Comparison of ENCODE assay signal across 16 cellular contexts in genomic region chr20:57003012-57003411, GRCh38.
DNase-seq lines count a peak whose midpoint lies in the region; ATAC-seq and TF ChIP-seq lines count a peak whose summit lies in the region.
"Had no signal": no experiment of that assay in that cellular context is flagged by ENCODE, and none has a peak within 500 bp of the region (broad histone marks: within the 10 kb centered on the region; RNA-seq: fewer than 3 reads in every experiment).

No MANE protein-coding gene starts in this region.

- H3K4me2 ChIP-seq in KMS-11 (peak overlapping the region; percentile 49), trophoblast cell (ENCODE audit: low read length) (no peak overlapping the region)

- no peak for TF ChIP-seq CTCF in KMS-11 (conservative IDR thresholded peaks at IDR 0.05; ENCODE audit: low read depth, low read length)

- H3K9ac ChIP-seq in KMS-11, result peak overlapping the region; percentile 58; the same call in 1 of the 2 replicates
- H3K9ac ChIP-seq in trophoblast cell (ENCODE audit: low read length), result no peak overlapping the region

- peak overlapping the region; percentile 30 for H3K4ac ChIP-seq in trophoblast cell (ENCODE audit: low read depth, low read length)

- no peak overlapping the region for H4K12ac ChIP-seq in trophoblast cell (ENCODE audit: low read depth, low read length)

- ATAC-seq in SK-N-SH treated with all-trans-retinoic acid at 6 μM for 48 hours, result no peak

- H3K4me1 ChIP-seq in KMS-11 (ENCODE audit: low read depth, poor library complexity, severe bottlenecking), result peaks cover 57% of the 10 kb centered on the region
- peaks cover 23 to 36% of the 10 kb centered on the region in 2 experiments for H3K4me1 ChIP-seq in trophoblast cell (ENCODE audit: control insufficient read depth in 1 of 2, insufficient read depth in 2 of 2, low read length in 2 of 2)

- peak overlapping the region; percentile 91 for H4K91ac ChIP-seq in trophoblast cell (ENCODE audit: low read depth, low read length)

- no CpG with 5 or more reads among the region's 7 CpGs for WGBS in trophoblast cell (ENCODE audit: extremely low coverage, insufficient coverage, insufficient read length)

- H3K79me1 ChIP-seq in trophoblast cell (ENCODE audit: low read length), result peaks cover 30% of the 10 kb centered on the region

- H2BK120ac ChIP-seq in trophoblast cell (ENCODE audit: insufficient read depth, low read length, poor library complexity), result peak overlapping the region; percentile 67

- H3K27me3 ChIP-seq in KMS-11 (ENCODE audit: insufficient read depth, low read depth) (no peaks in the 10 kb centered on the region), trophoblast cell (ENCODE audit: insufficient read depth, low read length) (no peaks in the 10 kb centered on the region)
- H3K27me3 ChIP-seq: MG63, SJSA1 had no signal

- H4K20me1 ChIP-seq in KMS-11 (ENCODE audit: insufficient read depth), result no peaks in the 10 kb centered on the region

- H3K36me3 ChIP-seq in KMS-11 (ENCODE audit: insufficient read depth), result no peaks in the 10 kb centered on the region
- no peaks in the 10 kb centered on the region for H3K36me3 ChIP-seq in trophoblast cell (ENCODE audit: control insufficient read depth in 1 of 2, insufficient read depth in 2 of 2, low read length in 2 of 2)
- H3K36me3 ChIP-seq: MG63, SJSA1 had no signal

- peak overlapping the region; percentile 96 for H2AK5ac ChIP-seq in trophoblast cell (ENCODE audit: low read length)

- peak overlapping the region; percentile 38 for H4K8ac ChIP-seq in trophoblast cell (ENCODE audit: low read depth, low read length)

- H3K79me2 ChIP-seq in KMS-11 (ENCODE audit: insufficient read depth, low read depth) (no peaks in the 10 kb centered on the region), trophoblast cell (ENCODE audit: control insufficient read depth, insufficient read depth, low read length, poor library complexity) (peaks cover 1% of the 10 kb centered on the region)

- H3K18ac ChIP-seq in trophoblast cell (ENCODE audit: low read length), result peak overlapping the region; percentile 61

- peak overlapping the region; percentile 68 for H2BK5ac ChIP-seq in trophoblast cell (ENCODE audit: low read depth, low read length, poor library complexity)

- H3K9me3 ChIP-seq in trophoblast cell (ENCODE audit: insufficient read depth, low read depth, low read length), result peaks cover 6% of the 10 kb centered on the region

- H3K23ac ChIP-seq in trophoblast cell (ENCODE audit: low read length), result no peak overlapping the region

- H2AFZ ChIP-seq in KMS-11 (ENCODE audit: low read depth) (peak overlapping the region; percentile 66), trophoblast cell (ENCODE audit: insufficient read depth, low read length, poor library complexity) (peak overlapping the region; percentile 27)

- peak overlapping the region; percentile 76 for H3K14ac ChIP-seq in trophoblast cell (ENCODE audit: low read length)

- H3K27ac ChIP-seq in KMS-11 (peak overlapping the region; percentile 91), trophoblast cell (ENCODE audit: low read depth, low read length) (peak overlapping the region; percentile 18)
- H3K27ac ChIP-seq: 22Rv1, SJSA1 had no signal

- no peak overlapping the region for H3K4me3 ChIP-seq in KMS-11 (IDR thresholded peaks at IDR 0.05; ENCODE audit: insufficient read depth, low read depth, low read length)
- H3K4me3 ChIP-seq in trophoblast cell (ENCODE audit: low read depth, low read length), result no peak overlapping the region
- H3K4me3 ChIP-seq: MG63, SJSA1 had no signal

- peak; percentile 8 for DNase-seq in DMS79 treated with DMSO at 0.1 percent for 48 hours (lab: John Stamatoyannopoulos, UW)
- no peak for DNase-seq in DMS79 (lab: John Stamatoyannopoulos, UW)
- DNase-seq in RPMI8226, result peak; percentile 92
- DNase-seq in trophoblast cell, result peak; percentile 43 to 68
- DNase-seq in H4 (ENCODE audit: low spot score), result no peak
- no peak for DNase-seq in SIG-M5 (lab: John Stamatoyannopoulos, UW)
- DNase-seq: C1 segment of cervical spinal cord, DMS 273 treated with DMSO at 0.1 percent for 48 hours, KBM-7, MG63, NCI-H1105 treated with DMSO at 0.1 percent for 48 hours, NCI-H510A had no signal

- H2BK12ac ChIP-seq in trophoblast cell (ENCODE audit: low read length), result peak overlapping the region; percentile 70

TF ChIP-seq in SK-N-SH treated with all-trans-retinoic acid at 6 μM for 48 hours, 23 proteins besides CTCF, POLR2A, EP300 and RAD21:
- TF ChIP-seq GLIS3 (CRISPR knock-in tag; IDR thresholded peaks at IDR 0.05) (no peak), ESRRG (CRISPR knock-in tag; IDR thresholded peaks at IDR 0.05) (no peak), ISL1 (CRISPR knock-in tag; IDR thresholded peaks at IDR 0.05) (no peak), BACH2 (CRISPR knock-in tag; IDR thresholded peaks at IDR 0.05; ENCODE audit: borderline replicate concordance) (no peak), ZNF70 (CRISPR knock-in tag; IDR thresholded peaks at IDR 0.05) (no peak)

Comparison
In these comparisons a context has a peak if more than half of its experiments do, and no peak if none do; other contexts are left out.
1. DNase-seq: peak in DMS79 treated with DMSO at 0.1 percent for 48 hours (single experiment), RPMI8226 (single experiment) and trophoblast cell (2 of 2); none in DMS79 (single experiment), H4 (single experiment) and SIG-M5 (single experiment).